In the genomic region with DNA sequence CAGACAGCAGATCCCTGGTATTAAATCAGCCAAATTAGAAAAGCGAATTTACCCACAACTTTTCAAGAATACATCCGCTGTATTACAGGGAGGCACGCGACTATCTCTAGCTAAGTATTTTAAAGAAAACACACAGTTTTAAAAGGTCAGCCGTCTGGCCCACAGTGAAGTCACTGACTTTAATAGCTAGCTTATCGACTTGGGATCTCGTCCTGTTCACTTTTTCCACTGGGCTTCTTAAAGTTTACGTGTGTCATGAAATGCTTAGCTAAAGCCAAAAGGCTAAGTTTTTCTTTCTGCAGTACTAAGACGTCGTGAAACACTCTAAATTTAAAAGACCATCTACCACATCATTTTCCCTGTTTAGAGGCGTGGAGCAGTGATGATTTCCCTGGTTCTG, we compare ENCODE assay signal across 9 cellular contexts. TPM values are rescaled to one million over a fixed set of nuclear protein-coding genes. Genes with fewer than 3 reads are reported as not detected.
DNase-seq lines count a peak whose midpoint lies in the region; ATAC-seq and TF ChIP-seq lines count a peak whose summit lies in the region.
"Had no signal": no experiment of that assay in that cellular context is flagged by ENCODE, and none has a peak within 500 bp of the region (broad histone marks: within the 10 kb centered on the region; RNA-seq: fewer than 3 reads in every experiment).

No MANE protein-coding gene starts in this region.

- no peaks in the 10 kb centered on the region for H3K27me3 ChIP-seq in RWPE2 (ENCODE audit: insufficient read depth, poor library complexity, severe bottlenecking)
- H3K27me3 ChIP-seq in body of pancreas = no peaks in the 10 kb centered on the region
- H3K27me3 ChIP-seq in prostate gland (replicated peaks; ENCODE audit: insufficient read depth) = no peaks in the 10 kb centered on the region
- H3K27me3 ChIP-seq in colonic mucosa = no peaks in the 10 kb centered on the region

- H3K36me3 ChIP-seq in RWPE2 (ENCODE audit: low read depth) (no peaks in the 10 kb centered on the region), body of pancreas (replicated peaks in 1 of 2; ENCODE audit: insufficient read depth in 1 of 2, low read depth in 2 of 2) (no peaks in the 10 kb centered on the region), prostate gland (no peaks in the 10 kb centered on the region), colonic mucosa (no peaks in the 10 kb centered on the region)

- TF ChIP-seq CTCF in RWPE2 (IDR thresholded peaks at IDR 0.05; ENCODE audit: poor library complexity, severe bottlenecking) = no peak
- TF ChIP-seq CTCF in body of pancreas (IDR thresholded peaks at IDR 0.05) = no peak
- TF ChIP-seq CTCF in prostate gland (IDR thresholded peaks at IDR 0.05) = no peak
- TF ChIP-seq CTCF in colonic mucosa (IDR thresholded peaks at IDR 0.05) = no peak

- TF ChIP-seq POLR2A in body of pancreas (IDR thresholded peaks at IDR 0.05) = no peak
- no peak for TF ChIP-seq POLR2A in prostate gland (IDR thresholded peaks at IDR 0.05)
- no peak for TF ChIP-seq POLR2A in GM18505 (IDR thresholded peaks at IDR 0.05; ENCODE audit: borderline replicate concordance, extremely low read depth, insufficient read depth, insufficient read length)

- H3K4me3 ChIP-seq in RWPE2 (ENCODE audit: severe bottlenecking) = no peak overlapping the region
- H3K4me3 ChIP-seq in body of pancreas = no peak overlapping the region
- H3K4me3 ChIP-seq in prostate gland = no peak overlapping the region
- H3K4me3 ChIP-seq in colonic mucosa = no peak overlapping the region

- ATAC-seq in RWPE2 (ENCODE audit: low read depth) = no peak
- ATAC-seq in body of pancreas = no peak
- ATAC-seq in GM18505 (IDR thresholded peaks at IDR 0.05; ENCODE audit: unreplicated experiment) = no peak

- 42 to 47% methylated on average over 11 of the region's 11 CpGs for WGBS in body of pancreas, 2 donors
- WGBS in prostate gland = 18% methylated on average over 11 of the region's 11 CpGs

- peaks cover 24% of the 10 kb centered on the region for H3K4me1 ChIP-seq in RWPE2 (ENCODE audit: insufficient read depth, poor library complexity, severe bottlenecking)
- peaks cover 97% of the 10 kb centered on the region for H3K4me1 ChIP-seq in body of pancreas
- peaks cover 44% of the 10 kb centered on the region for H3K4me1 ChIP-seq in prostate gland (replicated peaks)
- H3K4me1 ChIP-seq in colonic mucosa = peaks cover 23% of the 10 kb centered on the region

- intact Hi-C loops in body of pancreas (cut with DNase I) = no loop called here
- intact Hi-C loops in prostate gland (cut with DNase I) = no loop called here
- intact Hi-C loops in colonic mucosa (cut with DNase I) = no loop called here

- H3K9me3 ChIP-seq in RWPE2 (ENCODE audit: severe bottlenecking) = no peaks in the 10 kb centered on the region
- H3K9me3 ChIP-seq in body of pancreas = no peaks in the 10 kb centered on the region
- H3K9me3 ChIP-seq in prostate gland = no peaks in the 10 kb centered on the region
- no peaks in the 10 kb centered on the region for H3K9me3 ChIP-seq in colonic mucosa

- peak overlapping the region; percentile 79 for H3K27ac ChIP-seq in RWPE2 (ENCODE audit: poor library complexity, severe bottlenecking)
- peak overlapping the region in 3 of 4 donors; percentile 79 to 84 (median 84) for H3K27ac ChIP-seq in body of pancreas
- H3K27ac ChIP-seq in prostate gland = peak overlapping the region; percentile 56 to 97
- H3K27ac ChIP-seq in colonic mucosa = no peak overlapping the region

- DNase-seq in EL (peak; percentile 67), RWPE2 (ENCODE audit: low spot score) (no peak), body of pancreas (no peak), prostate gland (ENCODE audit: low spot score) (peak; percentile 44), colonic mucosa (no peak), GM19238 (ENCODE audit: insufficient read length, low spot score) (no peak), nucleus accumbens (lab: John Stamatoyannopoulos, UW) (no peak)
- DNase-seq: midbrain had no signal

- peak overlapping the region in 1 of 2 donors; percentile 46 for H3K9ac ChIP-seq in colonic mucosa (ENCODE audit: low read depth in 2 of 2, low read length in 2 of 2)

RNA-seq across cellular contexts. Expression of gene LRIG1, which starts 27.2 kb away (rescaled TPM):
- total RNA-seq in body of pancreas = 100 to 1,000 TPM; 111 to 114 TPM
- 100 to 1,000 TPM; 119 to 186 TPM for total RNA-seq in prostate gland
- total RNA-seq in colonic mucosa = 10 to 100 TPM; 43.9 to 57.5 TPM

Comparison
In these comparisons a context has a peak if more than half of its experiments do, and no peak if none do; other contexts are left out.
1. DNase-seq: peak in EL (single experiment) and prostate gland (single experiment); none in RWPE2 (single experiment), body of pancreas (0 of 4), colonic mucosa (single experiment), GM19238 (single experiment) and nucleus accumbens (0 of 56).